Comparison of ENCODE assay signal across 8 cellular contexts in the genomic region with DNA sequence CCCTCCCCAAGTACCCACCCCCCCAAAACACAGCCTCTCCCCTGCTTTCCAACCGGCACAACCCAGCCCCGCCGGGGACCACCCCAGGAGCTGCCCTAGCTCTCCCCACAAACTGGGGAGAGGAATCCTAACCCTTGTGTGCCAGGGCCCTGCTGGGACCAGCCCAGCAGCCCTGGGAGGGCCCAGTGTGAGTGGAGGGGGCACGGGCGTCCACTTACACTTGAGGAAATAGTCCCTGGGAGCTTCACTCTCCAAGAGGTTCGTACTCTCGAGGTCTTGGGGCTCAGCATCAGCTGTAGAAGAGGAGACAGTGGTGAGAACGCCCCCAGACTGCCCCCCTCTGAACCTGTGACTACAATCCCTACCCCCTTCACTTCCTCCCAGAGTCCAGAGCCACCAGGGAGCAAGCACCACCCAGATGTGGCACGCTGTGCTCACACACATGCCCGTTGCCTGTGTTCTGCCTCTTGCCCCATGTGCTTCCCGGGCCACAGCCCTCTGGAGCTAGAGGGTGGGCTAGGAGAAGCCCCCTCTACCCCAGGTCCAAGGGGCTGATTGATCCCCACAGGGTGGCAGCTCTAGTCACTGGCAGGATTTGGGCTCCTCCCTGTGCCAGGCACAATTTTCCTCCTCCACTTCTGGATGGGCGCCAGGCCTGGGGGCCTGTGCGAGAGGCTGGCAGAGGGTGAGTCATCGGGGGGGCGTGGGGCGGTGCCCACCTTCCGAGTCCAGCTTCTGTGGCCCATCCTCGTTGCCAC. TPM values are rescaled to one million over a fixed set of nuclear protein-coding genes. Genes with fewer than 3 reads are reported as not detected.
DNase-seq lines count a peak whose midpoint lies in the region; ATAC-seq and TF ChIP-seq lines count a peak whose summit lies in the region.

No MANE protein-coding gene starts in this region.

- H3K36me3 ChIP-seq in WERI-Rb-1: peaks cover 34% of the 10 kb centered on the region
- peaks cover 0 to 22% (median 16%) of the 10 kb centered on the region in 5 donors for H3K36me3 ChIP-seq in subcutaneous abdominal adipose tissue (ENCODE audit: control insufficient read depth in 5 of 5, insufficient read depth in 5 of 5, low read length in 5 of 5)
- no peaks in the 10 kb centered on the region for H3K36me3 ChIP-seq in SJCRH30

- H3K4me3 ChIP-seq in WERI-Rb-1 (ENCODE audit: low read depth, low read length) (no peak overlapping the region), right cardiac atrium (ENCODE audit: low read length) (no peak overlapping the region), subcutaneous abdominal adipose tissue (ENCODE audit: low read depth in 1 of 5, low read length in 5 of 5) (peak overlapping the region in 3 of 5 donors; percentile 33 to 88 (median 86)), SJCRH30 (no peak overlapping the region; the same call in 1 of the 2 replicates)

- H3K9me3 ChIP-seq in WERI-Rb-1 (ENCODE audit: severe bottlenecking) (no peaks in the 10 kb centered on the region), right cardiac atrium (ENCODE audit: control insufficient read depth, low read length) (no peaks in the 10 kb centered on the region), subcutaneous abdominal adipose tissue (ENCODE audit: control insufficient read depth in 5 of 5, low read length in 5 of 5) (no peaks in the 10 kb centered on the region), SJCRH30 (replicated peaks) (no peaks in the 10 kb centered on the region)

- ATAC-seq in right cardiac atrium (no peak), foreskin keratinocyte (no peak)

- H3K27me3 ChIP-seq in WERI-Rb-1 (ENCODE audit: insufficient read depth, low read depth, severe bottlenecking) (no peaks in the 10 kb centered on the region), right cardiac atrium (ENCODE audit: control insufficient read depth, insufficient read depth) (no peaks in the 10 kb centered on the region), subcutaneous abdominal adipose tissue (ENCODE audit: control insufficient read depth in 5 of 5, insufficient read depth in 4 of 5, low read length in 5 of 5) (peaks cover 0 to 16% (median 0%) of the 10 kb centered on the region in 5 donors), SJCRH30 (no peaks in the 10 kb centered on the region), foreskin keratinocyte (no peaks in the 10 kb centered on the region)

- H3K4me1 ChIP-seq in right cardiac atrium (ENCODE audit: control insufficient read depth, insufficient read depth, low read length) (peaks cover 22% of the 10 kb centered on the region), subcutaneous abdominal adipose tissue (ENCODE audit: control insufficient read depth in 5 of 5, insufficient read depth in 5 of 5, low read length in 5 of 5) (peaks cover 22 to 59% (median 49%) of the 10 kb centered on the region in 5 donors), SJCRH30 (peaks cover 31% of the 10 kb centered on the region), foreskin keratinocyte (peaks cover 25% of the 10 kb centered on the region)

- peak overlapping the region in 3 of 5 donors; percentile 90 to 93 (median 90) for H3K9ac ChIP-seq in subcutaneous abdominal adipose tissue (ENCODE audit: low read length in 5 of 5)

- no peak for TF ChIP-seq CTCF in WERI-Rb-1 (IDR thresholded peaks at IDR 0.05; ENCODE audit: low read depth, low read length)
- no peak for TF ChIP-seq CTCF in foreskin keratinocyte (conservative IDR thresholded peaks at IDR 0.05)

- intact Hi-C loops in right cardiac atrium (cut with DNase I): no loop called here

- 65% methylated on average over 18 of the region's 18 CpGs for WGBS in right cardiac atrium

- DNase-seq in NCI-H2081 (lab: John Stamatoyannopoulos, UW) (peak; percentile 80 to 91), NCI-H2081 treated with DMSO at 0.1 percent for 48 hours (lab: John Stamatoyannopoulos, UW) (no peak), WERI-Rb-1 (no peak), right cardiac atrium (peak in 2 of 3 donors; percentile 57 to 72), SJCRH30 (no peak), DMS153 (lab: John Stamatoyannopoulos, UW) (no peak), foreskin keratinocyte (no peak)

- peak overlapping the region; percentile 90 for H3K27ac ChIP-seq in WERI-Rb-1
- H3K27ac ChIP-seq in right cardiac atrium (ENCODE audit: low read length): peak overlapping the region; percentile 88
- peak overlapping the region; percentile 98 for H3K27ac ChIP-seq in subcutaneous abdominal adipose tissue (ENCODE audit: low read depth, low read length)
- no peak overlapping the region; the same call in 1 of the 2 replicates for H3K27ac ChIP-seq in SJCRH30
- H3K27ac ChIP-seq in foreskin keratinocyte: no peak overlapping the region

RNA-seq across cellular contexts. Expression of a gene that starts 3.0 kb away (rescaled TPM):
- total RNA-seq in right cardiac atrium (10 to 100 TPM; 24.1 to 25.9 (median 25.3) TPM), foreskin keratinocyte (41.4 and 55.6 TPM in 2 replicates)
- polyA plus RNA-seq in right cardiac atrium (19.2 TPM), foreskin keratinocyte (49.7 and 50.2 TPM in 2 replicates)
- 8.1 and 9.9 TPM in 2 replicates for total RNA-seq in SJCRH30 (2014; rRNA removed; shearing (Covaris generic))

RNA-seq across cellular contexts. Expression of a gene that starts 20.2 kb away (rescaled TPM):
- total RNA-seq in right cardiac atrium (100 to 1,000 TPM; 112 to 128 (median 118) TPM), foreskin keratinocyte (38.6 and 42.2 TPM in 2 replicates)
- polyA plus RNA-seq in right cardiac atrium (109 TPM), foreskin keratinocyte (73.9 and 74.2 TPM in 2 replicates)
- total RNA-seq in SJCRH30 (2014; rRNA removed; shearing (Covaris generic)): 36.3 and 38.3 TPM in 2 replicates

RNA-seq across cellular contexts. Expression of a gene that starts 21.4 kb away (rescaled TPM):
- total RNA-seq in right cardiac atrium (10 to 100 TPM in 1 of 4 donors, 1 to 10 TPM in 3; 5.7 to 10.7 (median 7.7) TPM), foreskin keratinocyte (17.6 and 20.9 TPM in 2 replicates)
- polyA plus RNA-seq in right cardiac atrium (7.9 TPM), foreskin keratinocyte (12.4 and 12.8 TPM in 2 replicates)
- 7.4 and 7.9 TPM in 2 replicates for total RNA-seq in SJCRH30 (2014; rRNA removed; shearing (Covaris generic))

RNA-seq across cellular contexts. Expression of a gene that starts 29.3 kb away (rescaled TPM):
- 10 to 100 TPM; 64.1 to 94.2 (median 83.8) TPM for total RNA-seq in right cardiac atrium
- 57.9 TPM for polyA plus RNA-seq in right cardiac atrium
- total RNA-seq in SJCRH30 (2014; rRNA removed; shearing (Covaris generic)): 43.6 and 47.1 TPM in 2 replicates
- total RNA-seq in foreskin keratinocyte: 78.1 and 82.0 TPM in 2 replicates
- polyA plus RNA-seq in foreskin keratinocyte: 77.8 and 81.8 TPM in 2 replicates

RNA-seq across cellular contexts. Expression of a gene that starts 31.2 kb away (rescaled TPM):
- total RNA-seq in right cardiac atrium: 10 to 100 TPM; 12.6 to 30.4 (median 27.4) TPM
- 18.8 TPM for polyA plus RNA-seq in right cardiac atrium
- total RNA-seq in SJCRH30 (2014; rRNA removed; shearing (Covaris generic)): 1.4 and 3.2 TPM in 2 replicates
- total RNA-seq in foreskin keratinocyte: 0.53 and 1.0 TPM in 2 replicates
- polyA plus RNA-seq in foreskin keratinocyte: 0.80 and 0.82 TPM in 2 replicates

Comparison
In these comparisons a context has a peak if more than half of its experiments do, and no peak if none do; other contexts are left out.
1. DNase-seq: peak in NCI-H2081 (2 of 2) and right cardiac atrium (2 of 3); none in NCI-H2081 treated with DMSO at 0.1 percent for 48 hours (single experiment), WERI-Rb-1 (single experiment), SJCRH30 (0 of 2), DMS153 (single experiment) and foreskin keratinocyte (0 of 2).
2. H3K27ac ChIP-seq: peak in WERI-Rb-1 (single experiment), right cardiac atrium (single experiment) and subcutaneous abdominal adipose tissue (single experiment); none in SJCRH30 (single experiment) and foreskin keratinocyte (single experiment).
3. H3K4me3 ChIP-seq: peak in subcutaneous abdominal adipose tissue (3 of 5); none in WERI-Rb-1 (single experiment), right cardiac atrium (single experiment) and SJCRH30 (single experiment).